8 cellular contexts compared by ENCODE assay signal in genomic region chr22:45263790-45264269, GRCh38. TPM values are rescaled to one million over a fixed set of nuclear protein-coding genes. Genes with fewer than 3 reads are reported as not detected.
DNase-seq lines count a peak whose midpoint lies in the region; ATAC-seq lines count a peak whose summit lies in the region.

No MANE protein-coding gene starts in this region.

- no peak overlapping the region for H3K4me3 Mint-ChIP-seq in natural killer cell treated with Interleukin-12 subunit alpha and Interleukin-12 subunit beta and Interleukin-15 and Interleukin-18, amount 100 ng/mL, for 72 hours
- no peak overlapping the region for H3K4me3 Mint-ChIP-seq in T-helper 2 cell treated with Interferon-gamma antibody and Interleukin-4, amounts not matched to agents 5 μg/mL and 100 μg/mL, for 36 hours

- peak; percentile 64 for ATAC-seq in GM19035 (IDR thresholded peaks at IDR 0.05; ENCODE audit: unreplicated experiment)
- ATAC-seq in HG03175 (IDR thresholded peaks at IDR 0.05; ENCODE audit: unreplicated experiment): peak; percentile 61
- peak; percentile 58 to 83 for ATAC-seq in natural killer cell treated with Interleukin-12 subunit alpha and Interleukin-12 subunit beta and Interleukin-15 and Interleukin-18, amount 100 ng/mL, for 72 hours

- H3K27ac Mint-ChIP-seq in natural killer cell treated with Interleukin-12 subunit alpha and Interleukin-12 subunit beta and Interleukin-15 and Interleukin-18, amount 100 ng/mL, for 72 hours: peak overlapping the region in 1 of 2 donors; percentile 30
- H3K27ac Mint-ChIP-seq in T-helper 2 cell treated with Interferon-gamma antibody and Interleukin-4, amounts not matched to agents 5 μg/mL and 100 μg/mL, for 36 hours: no peak overlapping the region

- peak; percentile 97 for DNase-seq in AG20443 (ENCODE audit: low spot score)
- peak; percentile 75 for DNase-seq in SHP77 treated with DMSO at 0.1 percent for 48 hours (lab: John Stamatoyannopoulos, UW)
- DNase-seq in fibroblast of gingiva (ENCODE audit: low read depth): peak; percentile 84
- DNase-seq in natural killer cell treated with Interleukin-12 subunit alpha and Interleukin-12 subunit beta and Interleukin-15 and Interleukin-18, amount 100 ng/mL, for 72 hours (ENCODE audit: low spot score): no peak
- DNase-seq in NCI-H1694 (lab: John Stamatoyannopoulos, UW): no peak
- no peak for DNase-seq in T-helper 2 cell treated with Interferon-gamma antibody and Interleukin-4, amounts not matched to agents 5 μg/mL and 100 μg/mL, for 36 hours (ENCODE audit: low spot score)

- H3K9me3 Mint-ChIP-seq in natural killer cell treated with Interleukin-12 subunit alpha and Interleukin-12 subunit beta and Interleukin-15 and Interleukin-18, amount 100 ng/mL, for 72 hours: no peaks in the 10 kb centered on the region
- H3K9me3 Mint-ChIP-seq in T-helper 2 cell treated with Interferon-gamma antibody and Interleukin-4, amounts not matched to agents 5 μg/mL and 100 μg/mL, for 36 hours: no peaks in the 10 kb centered on the region

- H3K4me1 Mint-ChIP-seq in natural killer cell treated with Interleukin-12 subunit alpha and Interleukin-12 subunit beta and Interleukin-15 and Interleukin-18, amount 100 ng/mL, for 72 hours (ENCODE audit: low read depth in 2 of 2): peaks cover 4 to 10% of the 10 kb centered on the region in 2 donors
- H3K4me1 Mint-ChIP-seq in T-helper 2 cell treated with Interferon-gamma antibody and Interleukin-4, amounts not matched to agents 5 μg/mL and 100 μg/mL, for 36 hours (ENCODE audit: low read depth): peaks cover 3% of the 10 kb centered on the region

- H3K36me3 Mint-ChIP-seq in natural killer cell treated with Interleukin-12 subunit alpha and Interleukin-12 subunit beta and Interleukin-15 and Interleukin-18, amount 100 ng/mL, for 72 hours: no peaks in the 10 kb centered on the region
- H3K36me3 Mint-ChIP-seq in T-helper 2 cell treated with Interferon-gamma antibody and Interleukin-4, amounts not matched to agents 5 μg/mL and 100 μg/mL, for 36 hours (ENCODE audit: low read depth): no peaks in the 10 kb centered on the region

- peaks cover 13 to 14% of the 10 kb centered on the region in 2 donors for H3K27me3 Mint-ChIP-seq in natural killer cell treated with Interleukin-12 subunit alpha and Interleukin-12 subunit beta and Interleukin-15 and Interleukin-18, amount 100 ng/mL, for 72 hours
- H3K27me3 Mint-ChIP-seq in T-helper 2 cell treated with Interferon-gamma antibody and Interleukin-4, amounts not matched to agents 5 μg/mL and 100 μg/mL, for 36 hours (ENCODE audit: low read depth): peaks cover 33% of the 10 kb centered on the region

RNA-seq across cellular contexts. Expression of gene UPK3A, which starts 20.9 kb away (rescaled TPM):
- not detected for total RNA-seq in natural killer cell treated with Interleukin-12 subunit alpha and Interleukin-12 subunit beta and Interleukin-15 and Interleukin-18, amount 100 ng/mL, for 72 hours

RNA-seq across cellular contexts. Expression of gene KIAA0930, which starts 23.1 kb away (rescaled TPM):
- 10 to 100 TPM; 54.1 to 55.2 TPM for total RNA-seq in natural killer cell treated with Interleukin-12 subunit alpha and Interleukin-12 subunit beta and Interleukin-15 and Interleukin-18, amount 100 ng/mL, for 72 hours

RNA-seq across cellular contexts. Expression of gene FAM118A, which starts 45.9 kb away (rescaled TPM):
- 100 to 1,000 TPM in 1 of 2 donors, 10 to 100 TPM in 1; 24.9 to 138 TPM for total RNA-seq in natural killer cell treated with Interleukin-12 subunit alpha and Interleukin-12 subunit beta and Interleukin-15 and Interleukin-18, amount 100 ng/mL, for 72 hours

Comparison
In these comparisons a context has a peak if more than half of its experiments do, and no peak if none do; other contexts are left out.
1. DNase-seq: peak in AG20443 (single experiment), SHP77 treated with DMSO at 0.1 percent for 48 hours (single experiment) and fibroblast of gingiva (single experiment); none in natural killer cell treated with Interleukin-12 subunit alpha and Interleukin-12 subunit beta and Interleukin-15 and Interleukin-18, amount 100 ng/mL, for 72 hours (single experiment), NCI-H1694 (single experiment) and T-helper 2 cell treated with Interferon-gamma antibody and Interleukin-4, amounts not matched to agents 5 μg/mL and 100 μg/mL, for 36 hours (single experiment).
2. Peak in every context shown above with its lines, with median percentiles within 50 percentile points of each other: ATAC-seq.